14 cellular contexts compared by ENCODE assay signal in genomic region chr1:41803656-41804055, GRCh38.
DNase-seq lines count a peak whose midpoint lies in the region; ATAC-seq, FAIRE-seq and TF ChIP-seq lines count a peak whose summit lies in the region.
"Had no signal": no experiment of that assay in that cellular context is flagged by ENCODE, and none has a peak within 500 bp of the region (broad histone marks: within the 10 kb centered on the region; RNA-seq: fewer than 3 reads in every experiment).

No MANE protein-coding gene starts in this region.

- H3K4me3 ChIP-seq in Peyer's patch, result no peak overlapping the region
- H3K4me3 ChIP-seq in small intestine (ENCODE audit: low read depth in 1 of 2, low read length in 2 of 2), result no peak overlapping the region

- no peak overlapping the region for H3K4me3 Mint-ChIP-seq in dendritic cell treated with granulocyte-macrophage colony-stimulating factor and Interleukin-4, amounts not matched to agents 40 ng/mL and 50 ng/mL, for 4 days
- H3K4me3 Mint-ChIP-seq: brain, nephron progenitor cell had no signal

- H3K4me1 Mint-ChIP-seq in dendritic cell treated with granulocyte-macrophage colony-stimulating factor and Interleukin-4, amounts not matched to agents 40 ng/mL and 50 ng/mL, for 4 days (ENCODE audit: low read depth), result peaks cover 69% of the 10 kb centered on the region

- H3K27me3 ChIP-seq in Peyer's patch (no peaks in the 10 kb centered on the region), small intestine (ENCODE audit: control insufficient read depth in 2 of 2, insufficient read depth in 2 of 2, low read length in 2 of 2) (no peaks in the 10 kb centered on the region)

- intact Hi-C loops in dendritic cell treated with granulocyte-macrophage colony-stimulating factor and Interleukin-4, amounts not matched to agents 40 ng/mL and 50 ng/mL, for 4 days (cut with micrococcal nuclease), result loop anchor here (2.0 kb wide), 1 partner anchor 229 kb away; no protein-coding TSS in a partner anchor

- H3K36me3 ChIP-seq in Peyer's patch, result no peaks in the 10 kb centered on the region
- H3K36me3 ChIP-seq in small intestine (ENCODE audit: control insufficient read depth in 2 of 2, insufficient read depth in 2 of 2, low read length in 2 of 2), result no peaks in the 10 kb centered on the region

- no peak for TF ChIP-seq POLR2A in Peyer's patch (IDR thresholded peaks at IDR 0.05)

- DNase-seq in NCI-H82 (lab: John Stamatoyannopoulos, UW) (peak; percentile 36), NCI-H82 treated with DMSO at 0.1 percent for 48 hours (lab: John Stamatoyannopoulos, UW; ENCODE audit: unreplicated experiment) (no peak), Peyer's patch (no peak), small intestine (no peak), NCI-H146 treated with DMSO at 0.1 percent for 48 hours (lab: John Stamatoyannopoulos, UW; ENCODE audit: unreplicated experiment) (no peak), NCI-H187 (lab: John Stamatoyannopoulos, UW) (no peak)
- DNase-seq: NCI-H1105, NCI-H774, nephron progenitor cell had no signal

- no peak for ATAC-seq in HG03175 (IDR thresholded peaks at IDR 0.05; ENCODE audit: unreplicated experiment)

- H3K27ac Mint-ChIP-seq in dendritic cell treated with granulocyte-macrophage colony-stimulating factor and Interleukin-4, amounts not matched to agents 40 ng/mL and 50 ng/mL, for 4 days, result peak overlapping the region; percentile 84
- H3K27ac Mint-ChIP-seq: nephron progenitor cell had no signal

- WGBS in small intestine, 3 donors, result 71 to 78% (median 72%) methylated on average over 4 of the region's 4 CpGs

- no peak for FAIRE-seq in small intestine (lab: Jason Lieb, UNC)
- FAIRE-seq: islet of Langerhans had no signal

- H3K9me3 ChIP-seq in Peyer's patch, result no peaks in the 10 kb centered on the region
- H3K9me3 ChIP-seq in small intestine (ENCODE audit: control insufficient read depth, low read depth), result no peaks in the 10 kb centered on the region

- H3K4me1 ChIP-seq in Peyer's patch (peaks cover 0 to 38% (median 13%) of the 10 kb centered on the region in 4 donors), small intestine (ENCODE audit: control insufficient read depth in 2 of 2, insufficient read depth in 1 of 2, low read depth in 1 of 2, low read length in 1 of 2) (no peaks in the 10 kb centered on the region)

- no peaks in the 10 kb centered on the region for H3K9me3 Mint-ChIP-seq in dendritic cell treated with granulocyte-macrophage colony-stimulating factor and Interleukin-4, amounts not matched to agents 40 ng/mL and 50 ng/mL, for 4 days
- H3K9me3 Mint-ChIP-seq: nephron progenitor cell had no signal

- H3K27ac ChIP-seq in Peyer's patch (peak overlapping the region in 3 of 4 donors; percentile 5 to 65 (median 45)), small intestine (ENCODE audit: low read depth in 1 of 2, low read length in 1 of 2) (peak overlapping the region; percentile 16 to 25)
- H3K27ac ChIP-seq: 22Rv1 had no signal

- TF ChIP-seq CTCF in Peyer's patch (IDR thresholded peaks at IDR 0.05), result no peak

- H3K27me3 Mint-ChIP-seq in dendritic cell treated with granulocyte-macrophage colony-stimulating factor and Interleukin-4, amounts not matched to agents 40 ng/mL and 50 ng/mL, for 4 days, result no peaks in the 10 kb centered on the region
- H3K27me3 Mint-ChIP-seq: brain had no signal

- H3K36me3 Mint-ChIP-seq in dendritic cell treated with granulocyte-macrophage colony-stimulating factor and Interleukin-4, amounts not matched to agents 40 ng/mL and 50 ng/mL, for 4 days (ENCODE audit: low read depth), result no peaks in the 10 kb centered on the region
- H3K36me3 Mint-ChIP-seq: brain had no signal
